Comparison of ENCODE assay signal across 8 cellular contexts in genomic region chr2:26970244-26970927, GRCh38. TPM values are rescaled to one million over a fixed set of nuclear protein-coding genes. Genes with fewer than 3 reads are reported as not detected.
DNase-seq lines count a peak whose midpoint lies in the region; ATAC-seq and TF ChIP-seq lines count a peak whose summit lies in the region.

Gene MAPRE3 (plus strand): TSS chr2:26970637. CDS start chr2:27022219, 51,582 bp downstream.

- H2AFZ ChIP-seq in HCT116 (ENCODE audit: low read depth, low read length, poor library complexity, severe bottlenecking) (peak within 1 kb of the TSS; percentile 87), SU-DHL-6 (ENCODE audit: low read depth, low read length, severe bottlenecking) (no peak within 1 kb of the TSS)

- 0% methylated on average over 18 of the region's 69 CpGs for WGBS in suprapubic skin

- POLR2A ChIA-PET in HCT116 (lab: Charles Lee), result no interaction called here
- POLR2A ChIA-PET in activated naive CD8-positive, alpha-beta T cell treated with anti-CD3 and anti-CD28 coated beads, Interleukin-2, amount 10 ng/mL, durations not matched to agents 7 days and 5 days (lab: Charles Lee), result no interaction called here

- ATAC-seq in HCT116 (peak; percentile 94), Right ventricle myocardium inferior (peak; percentile 94), omental fat pad (ENCODE audit: low FRiP score) (peak; percentile 94)
- ATAC-seq in activated naive CD8-positive, alpha-beta T cell treated with anti-CD3 and anti-CD28 coated beads, Interleukin-2, amount 10 ng/mL, durations not matched to agents 7 days and 5 days (ENCODE audit: low read depth), result peak; percentile 84

- intact Hi-C loops in HCT116 (cut with micrococcal nuclease) (no loop called here), Right ventricle myocardium inferior (cut with DNase I) (loop anchor here (2.0 to 5.0 kb wide), 2 partner anchors 46 to 242 kb away; partner anchors contain the start of genes ATRAID and SLC5A6)

- CTCF ChIA-PET in HCT116 (lab: Charles Lee), result interaction anchor here (1.2 to 1.5 kb wide), 2 partner anchors 9 to 124 kb away, joined by 4 to 10 read pairs; no protein-coding TSS in a partner anchor

- H3K9ac ChIP-seq in HCT116 (ENCODE audit: low read length) (peak within 1 kb of the TSS; percentile 63), SU-DHL-6 (ENCODE audit: low read length) (peak within 1 kb of the TSS; percentile 34; the same call in 1 of the 2 replicates)

- H3K36me3 ChIP-seq in HCT116 (ENCODE audit: control insufficient read depth in 1 of 2, insufficient read depth in 2 of 2, low read length in 2 of 2) (no peaks in the 10 kb centered on the region), SU-DHL-6 (ENCODE audit: low read length) (no peaks in the 10 kb centered on the region), suprapubic skin (no peaks in the 10 kb centered on the region)

- H3K9me3 Mint-ChIP-seq in activated naive CD8-positive, alpha-beta T cell treated with anti-CD3 and anti-CD28 coated beads, Interleukin-2, amount 10 ng/mL, durations not matched to agents 7 days and 5 days, result no peaks in the 10 kb centered on the region

- peak within 1 kb of the TSS; percentile 14 for H3K27ac Mint-ChIP-seq in activated naive CD8-positive, alpha-beta T cell treated with anti-CD3 and anti-CD28 coated beads, Interleukin-2, amount 10 ng/mL, durations not matched to agents 7 days and 5 days

- no peaks in the 10 kb centered on the region for H4K20me1 ChIP-seq in HCT116 (ENCODE audit: insufficient read depth)
- H4K20me1 ChIP-seq in SU-DHL-6 (ENCODE audit: low read depth, low read length), result no peaks in the 10 kb centered on the region

- no peak for TF ChIP-seq CTCF in HCT116 (IDR thresholded peaks at IDR 0.05 in 2 of 3, conservative IDR thresholded peaks at IDR 0.05 in 1 of 3; ENCODE audit: borderline replicate concordance in 1 of 3, insufficient read depth in 1 of 3, low read depth in 2 of 3, low read length in 2 of 3)
- TF ChIP-seq CTCF in SU-DHL-6 (IDR thresholded peaks at IDR 0.05; ENCODE audit: insufficient read depth, low read length, poor library complexity, severe bottlenecking), result no peak
- no peak for TF ChIP-seq CTCF in omental fat pad (IDR thresholded peaks at IDR 0.05)
- TF ChIP-seq CTCF in suprapubic skin (IDR thresholded peaks at IDR 0.05), result no peak

- no peak for TF ChIP-seq EP300 in suprapubic skin (IDR thresholded peaks at IDR 0.05)

- H3K27ac ChIP-seq in HCT116 (ENCODE audit: low read depth, low read length), result no peak within 1 kb of the TSS
- H3K27ac ChIP-seq in SU-DHL-6 (ENCODE audit: low read depth, low read length), result no peak within 1 kb of the TSS
- peak within 1 kb of the TSS; percentile 82 for H3K27ac ChIP-seq in suprapubic skin

- no peak for TF ChIP-seq POLR2A in HCT116 (IDR thresholded peaks at IDR 0.05; ENCODE audit: borderline replicate concordance, extremely low read depth, insufficient read depth, insufficient read length)
- TF ChIP-seq POLR2A in suprapubic skin (IDR thresholded peaks at IDR 0.05), result no peak

- peak within 1 kb of the TSS; percentile 90 for H3K4me2 ChIP-seq in HCT116 (ENCODE audit: low read length)
- peak within 1 kb of the TSS; percentile 59 for H3K4me2 ChIP-seq in SU-DHL-6 (ENCODE audit: low read depth, low read length, poor library complexity, severe bottlenecking)

- no peaks in the 10 kb centered on the region for H3K9me2 ChIP-seq in HCT116 (ENCODE audit: insufficient read depth)
- no peaks in the 10 kb centered on the region for H3K9me2 ChIP-seq in SU-DHL-6 (replicated peaks; ENCODE audit: insufficient read depth, low read length)

- no peaks in the 10 kb centered on the region for H3F3A ChIP-seq in SU-DHL-6 (ENCODE audit: insufficient read depth)

- peak within 1 kb of the TSS; percentile 81 for H3K4me3 Mint-ChIP-seq in activated naive CD8-positive, alpha-beta T cell treated with anti-CD3 and anti-CD28 coated beads, Interleukin-2, amount 10 ng/mL, durations not matched to agents 7 days and 5 days

- H3K9me3 ChIP-seq in HCT116 (ENCODE audit: control insufficient read depth in 1 of 2, insufficient read depth in 1 of 2, low read depth in 1 of 2, low read length in 2 of 2) (no peaks in the 10 kb centered on the region), SU-DHL-6 (ENCODE audit: insufficient read depth, low read length) (no peaks in the 10 kb centered on the region), suprapubic skin (no peaks in the 10 kb centered on the region)

- peaks cover 5% of the 10 kb centered on the region; the same call in 1 of the 2 replicates for H3K27me3 ChIP-seq in HCT116 (ENCODE audit: insufficient read depth, low read length)
- no peaks in the 10 kb centered on the region for H3K27me3 ChIP-seq in SU-DHL-6 (ENCODE audit: low read length)
- H3K27me3 ChIP-seq in suprapubic skin, result no peaks in the 10 kb centered on the region

- H3K4me3 ChIP-seq in HCT116 (replicated peaks in 1 of 2; ENCODE audit: low read depth in 1 of 2, low read length in 2 of 2) (peak within 1 kb of the TSS; percentile 44 to 62), SU-DHL-6 (ENCODE audit: insufficient read depth, low read length, poor library complexity, severe bottlenecking) (peak within 1 kb of the TSS; percentile 51), suprapubic skin (peak within 1 kb of the TSS; percentile 85)

- H3K79me2 ChIP-seq in HCT116 (ENCODE audit: insufficient read depth, low read length), result no peaks in the 10 kb centered on the region
- no peaks in the 10 kb centered on the region for H3K79me2 ChIP-seq in SU-DHL-6 (ENCODE audit: insufficient read depth, low read length)

- H3K4me1 ChIP-seq in HCT116 (ENCODE audit: control insufficient read depth in 1 of 2, insufficient read depth in 2 of 2, low read length in 2 of 2), result peaks cover 4 to 23% of the 10 kb centered on the region in 2 experiments; a peak in 3 of 4 replicates
- H3K4me1 ChIP-seq in suprapubic skin, result peaks cover 32% of the 10 kb centered on the region

- H3K27me3 Mint-ChIP-seq in activated naive CD8-positive, alpha-beta T cell treated with anti-CD3 and anti-CD28 coated beads, Interleukin-2, amount 10 ng/mL, durations not matched to agents 7 days and 5 days, result peaks cover 50% of the 10 kb centered on the region

- peaks cover 14% of the 10 kb centered on the region for H3K4me1 Mint-ChIP-seq in activated naive CD8-positive, alpha-beta T cell treated with anti-CD3 and anti-CD28 coated beads, Interleukin-2, amount 10 ng/mL, durations not matched to agents 7 days and 5 days

- RAD21 ChIA-PET in HCT116 (lab: Charles Lee; ENCODE audit: low non-redundant PET in 1 of 2, low total read pairs in 2 of 2, uncharacterized antibody in 2 of 2, unreplicated experiment in 2 of 2), result no interaction called here

- no peak for TF ChIP-seq RAD21 in HCT116 (IDR thresholded peaks at IDR 0.05; ENCODE audit: low read depth)

- H3K36me3 Mint-ChIP-seq in activated naive CD8-positive, alpha-beta T cell treated with anti-CD3 and anti-CD28 coated beads, Interleukin-2, amount 10 ng/mL, durations not matched to agents 7 days and 5 days, result peaks cover 1% of the 10 kb centered on the region

- BruUV-seq in HCT116 (replicated peaks; lab: Mats Ljungman, UMichigan), result no TSS peak

- DNase-seq in DMS53 treated with DMSO at 0.1 percent for 48 hours (lab: John Stamatoyannopoulos, UW; ENCODE audit: unreplicated experiment), result peak; percentile 60
- peak; percentile 53 for DNase-seq in HCT116 (ENCODE audit: low read depth, low spot score)
- peak; percentile 95 for DNase-seq in NCI-H1105 (lab: John Stamatoyannopoulos, UW)
- peak; percentile 84 for DNase-seq in activated naive CD8-positive, alpha-beta T cell treated with anti-CD3 and anti-CD28 coated beads, Interleukin-2, amount 10 ng/mL, durations not matched to agents 7 days and 5 days
- peak; percentile 92 for DNase-seq in Right ventricle myocardium inferior (ENCODE audit: missing footprints)
- DNase-seq in omental fat pad (ENCODE audit: low spot score), result peak; percentile 58
- DNase-seq in suprapubic skin (ENCODE audit: low spot score in 2 of 2), result peak; percentile 81 to 89

TF ChIP-seq in HCT116, 20 proteins besides CTCF, POLR2A, EP300 and RAD21 (continues in another document):
- TF ChIP-seq EGR1 (IDR thresholded peaks at IDR 0.05; ENCODE audit: low read depth) (no peak), ZNF274 (IDR thresholded peaks at IDR 0.05; ENCODE audit: low read depth, low read length) (no peak), MAX (IDR thresholded peaks at IDR 0.05) (0 out of 2 replicates have a peak, but pooled peaks have one; percentile 20), SRF (IDR thresholded peaks at IDR 0.05; ENCODE audit: low read depth) (no peak), REST (IDR thresholded peaks at IDR 0.05; ENCODE audit: low read depth) (no peak)

RNA-seq across cellular contexts. Expression of gene MAPRE3, which starts in this region (rescaled TPM):
- 12.1 TPM for total RNA-seq in HCT116 (2021; ENCODE audit: unreplicated experiment)
- 21.7 and 23.8 TPM in 2 replicates for polyA plus RNA-seq in HCT116 (2012)
- 1 to 10 TPM; 1.9 to 2.0 TPM for total RNA-seq in activated naive CD8-positive, alpha-beta T cell treated with anti-CD3 and anti-CD28 coated beads, Interleukin-2, amount 10 ng/mL, durations not matched to agents 7 days and 5 days
- 58.9 TPM for total RNA-seq in Right ventricle myocardium inferior
- 10 to 100 TPM; 11.5 to 24.2 (median 12.3) TPM for total RNA-seq in omental fat pad
- total RNA-seq in suprapubic skin, result 10 to 100 TPM; 29.5 to 57.5 (median 34.0) TPM
